Comparison of ENCODE assay signal across 10 cellular contexts in the genomic region with DNA sequence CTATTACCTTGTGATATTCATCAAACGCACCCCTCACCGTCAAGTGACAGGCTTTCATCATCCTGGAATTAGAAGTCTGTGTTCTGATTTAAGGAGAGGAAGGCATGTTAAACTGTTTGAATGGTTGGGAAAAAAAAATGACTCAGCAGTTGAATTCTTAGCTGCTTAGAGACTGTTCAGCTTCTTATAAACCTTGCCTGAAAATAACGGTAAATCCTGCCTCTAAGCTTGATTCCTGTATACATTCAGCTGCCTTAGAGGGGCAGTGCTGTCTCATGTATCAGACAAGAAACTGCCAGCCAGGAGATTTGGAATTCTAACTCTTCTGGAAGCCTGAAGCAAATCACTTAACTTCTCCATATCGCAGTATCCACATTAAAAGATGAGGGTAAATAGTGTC.
DNase-seq lines count a peak whose midpoint lies in the region; ATAC-seq and TF ChIP-seq lines count a peak whose summit lies in the region.
"Had no signal": no experiment of that assay in that cellular context is flagged by ENCODE, and none has a peak within 500 bp of the region (broad histone marks: within the 10 kb centered on the region; RNA-seq: fewer than 3 reads in every experiment).

No MANE protein-coding gene starts in this region.

- DNase-seq in A673 (ENCODE audit: low spot score) (peak; percentile 26), left lung (no peak), NCI-H2081 treated with DMSO at 0.1 percent for 48 hours (lab: John Stamatoyannopoulos, UW) (no peak), immature natural killer cell (no peak)
- DNase-seq: pancreas had no signal

- no peaks in the 10 kb centered on the region for H3K4me1 Mint-ChIP-seq in brain
- H3K4me1 Mint-ChIP-seq in immature natural killer cell = no peaks in the 10 kb centered on the region

- ATAC-seq in left lung (peak; percentile 43), HG03439 (IDR thresholded peaks at IDR 0.05; ENCODE audit: unreplicated experiment) (no peak), HG03045 (IDR thresholded peaks at IDR 0.05; ENCODE audit: unreplicated experiment) (no peak)

- H3K4me1 ChIP-seq in A673 (ENCODE audit: insufficient read depth, low read length, poor library complexity, severe bottlenecking) (no peaks in the 10 kb centered on the region), left lung (no peaks in the 10 kb centered on the region)
- H3K4me1 ChIP-seq: pancreas had no signal

- no peak overlapping the region for H3K27ac ChIP-seq in A673 (ENCODE audit: low read depth, low read length, poor library complexity, severe bottlenecking)
- H3K27ac ChIP-seq in left lung = no peak overlapping the region
- H3K27ac ChIP-seq: pancreas had no signal

- intact Hi-C loops in A673 (cut with micrococcal nuclease; ENCODE audit: unreplicated experiment) = loop anchor here (2.0 kb wide), 1 partner anchor 314 kb away; no protein-coding TSS in a partner anchor
- intact Hi-C loops in left lung (cut with DNase I) = no loop called here

- POLR2A ChIA-PET in A673 (lab: Charles Lee; ENCODE audit: low non-redundant PET) = no interaction called here

- BruUV-seq in A673 (replicated peaks; lab: Mats Ljungman, UMichigan) = no TSS peak

- H3K4me3 ChIP-seq in A673 (ENCODE audit: low read depth, low read length, poor library complexity, severe bottlenecking) (no peak overlapping the region), left lung (no peak overlapping the region)
- H3K4me3 ChIP-seq: pancreas had no signal

- H3K9me3 Mint-ChIP-seq in brain = no peaks in the 10 kb centered on the region
- peaks cover 8 to 29% (median 16%) of the 10 kb centered on the region in 6 donors for H3K9me3 Mint-ChIP-seq in immature natural killer cell
- H3K9me3 Mint-ChIP-seq: activated T-helper 2 cell treated with anti-CD3 and anti-CD28 coated beads, Interferon-gamma antibody, Interleukin-2, Interleukin-4, amounts not matched to agents 10 μg/mL and 5 μg/mL and 100 μg/mL, durations not matched to agents 14 hours and 24 hours and 36 hours had no signal

- H3K27ac Mint-ChIP-seq in brain (peak overlapping the region in 2 of 5 experiments; percentile 18 to 31), immature natural killer cell (no peak overlapping the region)
- H3K27ac Mint-ChIP-seq: activated T-helper 2 cell treated with anti-CD3 and anti-CD28 coated beads, Interferon-gamma antibody, Interleukin-2, Interleukin-4, amounts not matched to agents 10 μg/mL and 5 μg/mL and 100 μg/mL, durations not matched to agents 14 hours and 24 hours and 36 hours had no signal

- peak; percentile 48; the same call in 1 of the 2 replicates for TF ChIP-seq CTCF in A673 (conservative IDR thresholded peaks at IDR 0.05; ENCODE audit: low read depth, low read length)
- TF ChIP-seq CTCF in LNCAP (IDR thresholded peaks at IDR 0.05) = peak; percentile 39; the same call in 1 of the 2 replicates
- TF ChIP-seq CTCF in brain (conservative IDR thresholded peaks at IDR 0.05) = peak; percentile 55 to 68
- TF ChIP-seq CTCF in left lung (IDR thresholded peaks at IDR 0.05) = no peak

- H3K36me3 ChIP-seq in A673 (ENCODE audit: insufficient read depth, low read length, poor library complexity, severe bottlenecking) = no peaks in the 10 kb centered on the region
- H3K36me3 ChIP-seq in left lung = no peaks in the 10 kb centered on the region
- H3K36me3 ChIP-seq: pancreas had no signal

- no peaks in the 10 kb centered on the region for H3K36me3 Mint-ChIP-seq in brain
- H3K36me3 Mint-ChIP-seq in immature natural killer cell = no peaks in the 10 kb centered on the region

- H3K4me3 Mint-ChIP-seq in brain = no peak overlapping the region
- no peak overlapping the region for H3K4me3 Mint-ChIP-seq in immature natural killer cell

- H3K27me3 ChIP-seq in A673 (replicated peaks; ENCODE audit: insufficient read depth, low read depth, low read length, poor library complexity) (no peaks in the 10 kb centered on the region), left lung (no peaks in the 10 kb centered on the region)
- H3K27me3 ChIP-seq: pancreas had no signal

- H3K9me3 ChIP-seq in A673 (ENCODE audit: low read depth, low read length, poor library complexity, severe bottlenecking) (no peaks in the 10 kb centered on the region), left lung (no peaks in the 10 kb centered on the region)
- H3K9me3 ChIP-seq: pancreas had no signal

- CTCF ChIA-PET in A673 (lab: Charles Lee) = interaction anchor here (1.2 kb wide), 1 partner anchor 363 kb away, joined by 5 read pairs; no protein-coding TSS in a partner anchor

- H3K27me3 Mint-ChIP-seq in brain (no peaks in the 10 kb centered on the region), immature natural killer cell (ENCODE audit: low read depth in 3 of 3) (peaks cover 0 to 3% (median 0%) of the 10 kb centered on the region in 3 donors)

Comparison
In these comparisons a context has a peak if more than half of its experiments do, and no peak if none do; other contexts are left out.
1. CTCF ChIP-seq: peak in A673 (single experiment), LNCAP (single experiment) and brain (2 of 2); none in left lung (0 of 2).